Comparison of ENCODE assay signal across 1 cellular context in the genomic region with DNA sequence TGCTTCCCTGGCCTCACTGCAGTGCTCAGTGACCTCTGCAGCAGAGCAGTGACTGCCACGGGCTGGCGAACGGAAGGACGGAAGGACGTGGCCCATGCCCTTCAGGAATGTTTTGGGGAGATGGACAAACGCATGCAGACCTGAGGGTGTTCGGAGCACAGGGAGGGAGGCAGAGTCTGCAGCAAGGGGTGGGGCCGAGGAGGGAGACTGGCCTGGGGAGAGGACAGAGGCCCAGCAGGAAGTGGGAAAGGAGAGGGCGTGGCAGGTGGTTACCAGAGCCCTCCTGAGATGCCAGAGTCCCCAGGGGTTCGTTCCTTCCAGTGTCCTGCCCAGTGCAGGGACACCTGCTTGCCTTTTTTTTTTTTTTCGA.
TF ChIP-seq lines count a peak whose summit lies in the region.

No MANE protein-coding gene starts in this region.

TF ChIP-seq in K562, 482 proteins besides CTCF, POLR2A, EP300 and RAD21:
- no peak for TF ChIP-seq RFX1 (IDR thresholded peaks at IDR 0.05)
- TF ChIP-seq ZNF395 (CRISPR knock-in tag; IDR thresholded peaks at IDR 0.05): no peak
